In the genomic region with DNA sequence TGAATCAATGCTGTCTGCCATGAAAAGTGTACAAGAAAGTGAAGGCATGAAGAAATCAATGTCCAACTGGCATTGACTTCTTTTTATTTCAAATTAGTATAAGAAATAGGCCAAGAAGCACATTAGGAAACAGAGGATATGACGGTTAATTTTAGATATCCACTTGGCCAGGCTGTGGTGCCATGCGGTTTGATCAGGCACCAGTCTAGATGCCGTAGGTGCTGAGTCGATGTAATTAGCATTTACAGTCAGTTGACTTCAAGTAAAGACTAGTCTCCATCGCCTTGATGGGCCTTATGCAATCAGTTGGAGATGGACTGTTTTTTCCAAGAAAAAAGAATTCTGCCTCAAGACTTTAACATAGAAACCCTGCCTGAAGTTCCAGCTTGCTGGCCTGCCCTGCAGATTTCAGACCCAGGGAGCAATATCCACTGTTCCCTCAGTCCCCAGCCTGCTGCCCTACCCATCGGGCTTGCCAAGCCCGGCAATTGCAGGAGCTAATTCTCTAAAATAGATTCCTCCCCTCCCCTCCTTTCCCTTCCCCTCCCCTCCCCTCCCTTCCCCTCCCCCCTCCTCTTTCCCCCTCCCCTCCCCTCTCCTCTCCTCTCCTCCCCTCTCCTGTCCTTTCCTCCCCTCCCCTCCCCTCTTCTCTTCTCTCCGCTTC, we compare ENCODE assay signal across 22 cellular contexts.
DNase-seq lines count a peak whose midpoint lies in the region; ATAC-seq, FAIRE-seq and TF ChIP-seq lines count a peak whose summit lies in the region.
"Had no signal": no experiment of that assay in that cellular context is flagged by ENCODE, and none has a peak within 500 bp of the region (broad histone marks: within the 10 kb centered on the region; RNA-seq: fewer than 3 reads in every experiment).

No MANE protein-coding gene starts in this region.

- DNase-seq in HepG2 (ENCODE audit: low spot score) (no peak), right lobe of liver (no peak), trophoblast cell (peak in 1 of 2 donors; percentile 54)
- DNase-seq in effector CD4-positive, alpha-beta T cell, result no peak
- no peak for DNase-seq in activated CD4-positive, CD25-positive, alpha-beta regulatory T cell (lab: John Stamatoyannopoulos, UW)
- DNase-seq: AML-193; Caco-2; Calu3; CD4-positive, alpha-beta T cell; CD8-positive, alpha-beta T cell; DMS79 treated with DMSO at 0.1 percent for 48 hours; EL; GDM1 had no signal

- H2AFZ ChIP-seq in HepG2 (ENCODE audit: low read length) (no peak overlapping the region), trophoblast cell (ENCODE audit: insufficient read depth, low read length, poor library complexity) (no peak overlapping the region)

- no peak for TF ChIP-seq CTCF in HepG2 (CRISPR knock-in tag; IDR thresholded peaks at IDR 0.05)
- TF ChIP-seq CTCF in right lobe of liver (IDR thresholded peaks at IDR 0.05), result no peak

- no TSS peak for BruUV-seq in HepG2 (replicated peaks; lab: Mats Ljungman, UMichigan)

- CTCF ChIA-PET in HepG2 (lab: Yijun Ruan, JAX; ENCODE audit: low intra/inter-chr PET ratio, low total read pairs), result no interaction called here

- H2BK120ac ChIP-seq in trophoblast cell (ENCODE audit: insufficient read depth, low read length, poor library complexity), result no peak overlapping the region

- peak overlapping the region; percentile 74 for H4K91ac ChIP-seq in trophoblast cell (ENCODE audit: low read depth, low read length)

- H3K14ac ChIP-seq in trophoblast cell (ENCODE audit: low read length), result no peak overlapping the region

- H3K4me2 ChIP-seq in HepG2 (ENCODE audit: low read depth, low read length), result no peak overlapping the region
- no peak overlapping the region for H3K4me2 ChIP-seq in trophoblast cell (ENCODE audit: low read length)
- H3K4me2 ChIP-seq: A549; BLaER1 treated with 17β-estradiol and CSF1 and Interleukin-3, amounts not matched to agents 10 nM and 100 nM had no signal

- no peak overlapping the region for H3K9ac ChIP-seq in HepG2 (ENCODE audit: insufficient read depth, low read depth, low read length)
- no peak overlapping the region for H3K9ac ChIP-seq in trophoblast cell (ENCODE audit: low read length)
- H3K9ac ChIP-seq: BLaER1 treated with 17β-estradiol and CSF1 and Interleukin-3, amounts not matched to agents 10 nM and 100 nM had no signal

- no peak overlapping the region for H2BK5ac ChIP-seq in trophoblast cell (ENCODE audit: low read depth, low read length, poor library complexity)

- H4K20me1 ChIP-seq in HepG2 (ENCODE audit: insufficient read depth, low read length), result no peaks in the 10 kb centered on the region
- H4K20me1 ChIP-seq: BLaER1 treated with 17β-estradiol and CSF1 and Interleukin-3, amounts not matched to agents 10 nM and 100 nM had no signal

- H3K4me3 ChIP-seq in HepG2 (replicated peaks in 1 of 3; ENCODE audit: insufficient read depth in 1 of 3, low read depth in 2 of 3, low read length in 3 of 3), result no peak overlapping the region
- H3K4me3 ChIP-seq in right lobe of liver, result no peak overlapping the region
- H3K4me3 ChIP-seq in trophoblast cell (ENCODE audit: low read depth, low read length), result no peak overlapping the region
- H3K4me3 ChIP-seq: A549; BLaER1 treated with 17β-estradiol and CSF1 and Interleukin-3, amounts not matched to agents 10 nM and 100 nM; GM12878 had no signal

- no peak overlapping the region for H3K18ac ChIP-seq in trophoblast cell (ENCODE audit: low read length)

- WGBS in HepG2 (ENCODE audit: low lambda C conversion rate), result 93% methylated on average over 8 of the region's 8 CpGs
- 83% methylated on average over 7 of the region's 8 CpGs for WGBS in right lobe of liver (ENCODE audit: insufficient coverage, low coverage, low lambda C conversion rate, missing lambda C conversion rate)
- no CpG with 5 or more reads among the region's 8 CpGs for WGBS in trophoblast cell (ENCODE audit: extremely low coverage, insufficient coverage, insufficient read length)

- H4K8ac ChIP-seq in trophoblast cell (ENCODE audit: low read depth, low read length), result no peak overlapping the region

- H2AK5ac ChIP-seq in trophoblast cell (ENCODE audit: low read length), result no peak overlapping the region

- no peaks in the 10 kb centered on the region for H3K27me3 ChIP-seq in HepG2 (ENCODE audit: control insufficient read depth in 1 of 2, insufficient read depth in 2 of 2, low read length in 2 of 2)
- no peaks in the 10 kb centered on the region for H3K27me3 ChIP-seq in right lobe of liver
- H3K27me3 ChIP-seq in trophoblast cell (ENCODE audit: insufficient read depth, low read length), result peaks cover 2% of the 10 kb centered on the region
- H3K27me3 ChIP-seq: BLaER1 treated with 17β-estradiol and CSF1 and Interleukin-3, amounts not matched to agents 10 nM and 100 nM had no signal

- H3K9me3 ChIP-seq in HepG2 (ENCODE audit: low read length) (no peaks in the 10 kb centered on the region), right lobe of liver (no peaks in the 10 kb centered on the region), trophoblast cell (ENCODE audit: insufficient read depth, low read depth, low read length) (peaks cover 16% of the 10 kb centered on the region)
- H3K9me3 ChIP-seq: BLaER1 treated with 17β-estradiol and CSF1 and Interleukin-3, amounts not matched to agents 10 nM and 100 nM had no signal

- H2BK12ac ChIP-seq in trophoblast cell (ENCODE audit: low read length), result no peak overlapping the region

- no peak for TF ChIP-seq RAD21 in HepG2 (CRISPR knock-in tag; IDR thresholded peaks at IDR 0.05)

- TF ChIP-seq POLR2A in HepG2 (IDR thresholded peaks at IDR 0.05; ENCODE audit: insufficient read depth in 1 of 2, low read depth in 2 of 2, low read length in 2 of 2) (no peak), right lobe of liver (IDR thresholded peaks at IDR 0.05) (no peak)

- FAIRE-seq in HepG2 (lab: Jason Lieb, UNC), result no peak
- FAIRE-seq: A549, D721Med, GM12878, GM12892, GM18507, GM19239 had no signal

- TF ChIP-seq EP300 in HepG2 (IDR thresholded peaks at IDR 0.05; ENCODE audit: low read depth in 2 of 2, low read length in 2 of 2) (no peak), HepG2 (CRISPR knock-in tag; IDR thresholded peaks at IDR 0.05; ENCODE audit: borderline replicate concordance) (no peak)

- H3K27ac ChIP-seq in HepG2 (ENCODE audit: extremely low read length, insufficient read depth, low read length), result no peak overlapping the region
- H3K27ac ChIP-seq in right lobe of liver, result no peak overlapping the region
- H3K27ac ChIP-seq in trophoblast cell (ENCODE audit: low read depth, low read length), result peak overlapping the region; percentile 61
- H3K27ac ChIP-seq: 22Rv1; A549; BLaER1 treated with 17β-estradiol and CSF1 and Interleukin-3, amounts not matched to agents 10 nM and 100 nM; C4-2B had no signal

- no peak overlapping the region for H3K4ac ChIP-seq in trophoblast cell (ENCODE audit: low read depth, low read length)

- H3K23ac ChIP-seq in trophoblast cell (ENCODE audit: low read length), result no peak overlapping the region

- no peak overlapping the region for H4K12ac ChIP-seq in trophoblast cell (ENCODE audit: low read depth, low read length)

- H3K4me1 ChIP-seq in HepG2 (ENCODE audit: insufficient read depth, low read length) (peaks cover 85% of the 10 kb centered on the region), right lobe of liver (peaks cover 0 to 6% (median 0%) of the 10 kb centered on the region in 4 donors), trophoblast cell (ENCODE audit: control insufficient read depth in 1 of 2, insufficient read depth in 2 of 2, low read length in 2 of 2) (peaks cover 2 to 3% of the 10 kb centered on the region in 2 experiments)
- H3K4me1 ChIP-seq: A549, Caco-2 had no signal

- POLR2A ChIA-PET in HepG2 (lab: Yijun Ruan, JAX), result no interaction called here

- in situ Hi-C loops in HepG2 (cut with HindIII; ENCODE audit: extremely low pct_ligation_motif_present, low pct_unique_long_range_greater_than_20kb), result no loop called here

- no peaks in the 10 kb centered on the region for H3K79me2 ChIP-seq in HepG2 (ENCODE audit: insufficient read depth, low read length)
- H3K79me2 ChIP-seq in trophoblast cell (ENCODE audit: control insufficient read depth, insufficient read depth, low read length, poor library complexity), result no peaks in the 10 kb centered on the region

- H3K79me1 ChIP-seq in trophoblast cell (ENCODE audit: low read length), result no peaks in the 10 kb centered on the region

- intact Hi-C loops in HepG2 (cut with micrococcal nuclease; ENCODE audit: unreplicated experiment) (no loop called here), right lobe of liver (cut with DNase I) (no loop called here)

- no peaks in the 10 kb centered on the region for H3K36me3 ChIP-seq in HepG2 (replicated peaks in 1 of 2; ENCODE audit: control insufficient read depth in 1 of 2, insufficient read depth in 2 of 2, low read length in 2 of 2)
- no peaks in the 10 kb centered on the region for H3K36me3 ChIP-seq in right lobe of liver
- H3K36me3 ChIP-seq in trophoblast cell (ENCODE audit: control insufficient read depth in 1 of 2, insufficient read depth in 2 of 2, low read length in 2 of 2), result no peaks in the 10 kb centered on the region
- H3K36me3 ChIP-seq: BLaER1 treated with 17β-estradiol and CSF1 and Interleukin-3, amounts not matched to agents 10 nM and 100 nM had no signal

- ATAC-seq in HepG2 (no peak), right lobe of liver (no peak)
- ATAC-seq: A549; CD8-positive, alpha-beta T cell; GM12878 had no signal

TF ChIP-seq in HepG2, 621 proteins besides CTCF, POLR2A, EP300 and RAD21 (continues in another document):
- no peak for TF ChIP-seq NFE2L1 (CRISPR knock-in tag; IDR thresholded peaks at IDR 0.05; ENCODE audit: borderline replicate concordance)
- TF ChIP-seq PCBP1 (IDR thresholded peaks at IDR 0.05; ENCODE audit: borderline replicate concordance, low read depth, low read length), result 0 out of 2 replicates have a peak, but pooled peaks have one; percentile 45
- TF ChIP-seq PCBP2 (optimal IDR thresholded peaks at IDR 0.05; ENCODE audit: low read depth, low read length, poor library complexity, severe bottlenecking), result peak; percentile 61
- TF ChIP-seq HNRNPK (IDR thresholded peaks at IDR 0.05; ENCODE audit: low read depth, low read length, poor library complexity, severe bottlenecking), result peak; percentile 56
- TF ChIP-seq, protein P1, sequence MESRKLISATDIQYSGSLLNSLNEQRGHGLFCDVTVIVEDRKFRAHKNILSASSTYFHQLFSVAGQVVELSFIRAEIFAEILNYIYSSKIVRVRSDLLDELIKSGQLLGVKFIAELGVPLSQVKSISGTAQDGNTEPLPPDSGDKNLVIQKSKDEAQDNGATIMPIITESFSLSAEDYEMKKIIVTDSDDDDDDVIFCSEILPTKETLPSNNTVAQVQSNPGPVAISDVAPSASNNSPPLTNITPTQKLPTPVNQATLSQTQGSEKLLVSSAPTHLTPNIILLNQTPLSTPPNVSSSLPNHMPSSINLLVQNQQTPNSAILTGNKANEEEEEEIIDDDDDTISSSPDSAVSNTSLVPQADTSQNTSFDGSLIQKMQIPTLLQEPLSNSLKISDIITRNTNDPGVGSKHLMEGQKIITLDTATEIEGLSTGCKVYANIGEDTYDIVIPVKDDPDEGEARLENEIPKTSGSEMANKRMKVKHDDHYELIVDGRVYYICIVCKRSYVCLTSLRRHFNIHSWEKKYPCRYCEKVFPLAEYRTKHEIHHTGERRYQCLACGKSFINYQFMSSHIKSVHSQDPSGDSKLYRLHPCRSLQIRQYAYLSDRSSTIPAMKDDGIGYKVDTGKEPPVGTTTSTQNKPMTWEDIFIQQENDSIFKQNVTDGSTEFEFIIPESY (CRISPR knock-in tag; IDR thresholded peaks at IDR 0.05), result no peak
- no peak for TF ChIP-seq CENPT (CRISPR knock-in tag; IDR thresholded peaks at IDR 0.05; ENCODE audit: low read depth)
